8 cellular contexts compared by ENCODE assay signal in genomic region chr7:7169296-7169695, GRCh38.
"Had no signal": no experiment of that assay in that cellular context is flagged by ENCODE, and none has a peak within 500 bp of the region (broad histone marks: within the 10 kb centered on the region; RNA-seq: fewer than 3 reads in every experiment).

No MANE protein-coding gene starts in this region.

- H3K4me3 ChIP-seq: GM23338 had no signal

- FAIRE-seq: H1, HTR-8/SVneo had no signal

- H3K27me3 Mint-ChIP-seq: IgD-negative memory B cell had no signal

- H2AFZ ChIP-seq: GM23338 had no signal

- DNase-seq: H9, HCEC 1CT, KBM-7 had no signal

- H3K4me3 Mint-ChIP-seq: GM23338, H9, IgD-negative memory B cell had no signal

- H3K27ac Mint-ChIP-seq: GM23338, H9 had no signal

- H3K9ac ChIP-seq: KMS-11 had no signal

- H3K27ac ChIP-seq: KMS-11 had no signal

- H3K4me2 ChIP-seq: GM23338, KMS-11 had no signal

- ATAC-seq: GM23338 had no signal
